19 cellular contexts compared by ENCODE assay signal in genomic region chr1:76950306-76950705, GRCh38.
DNase-seq lines count a peak whose midpoint lies in the region; ATAC-seq, FAIRE-seq and TF ChIP-seq lines count a peak whose summit lies in the region.
"Had no signal": no experiment of that assay in that cellular context is flagged by ENCODE, and none has a peak within 500 bp of the region (broad histone marks: within the 10 kb centered on the region; RNA-seq: fewer than 3 reads in every experiment).

No MANE protein-coding gene starts in this region.

- ATAC-seq in Right ventricle myocardium inferior = no peak
- ATAC-seq in activated CD4-positive, CD25-positive, alpha-beta regulatory T cell treated with anti-CD3 and anti-CD28 coated beads, Interleukin-2, amount 50 U/mL, for 24 hours = no peak

- H3K4me3 ChIP-seq in bronchial epithelial cell (ENCODE audit: low read depth, low read length) = no peak overlapping the region

- H3K36me3 ChIP-seq in bronchial epithelial cell (ENCODE audit: control insufficient read depth, insufficient read depth, low read length) = no peaks in the 10 kb centered on the region
- H3K36me3 ChIP-seq: BE2C had no signal

- no peak for FAIRE-seq in bronchial epithelial cell (lab: Jason Lieb, UNC)

- DNase-seq in EL (peak; percentile 71), M059J (ENCODE audit: low read depth) (peak; percentile 67), bronchial epithelial cell (ENCODE audit: low read depth) (peak; percentile 5), kidney tubule cell (ENCODE audit: low spot score) (peak; percentile 76), Right ventricle myocardium inferior (ENCODE audit: missing footprints) (no peak), 8988T (no peak), NCI-H2196 (lab: John Stamatoyannopoulos, UW; ENCODE audit: unreplicated experiment) (no peak)
- DNase-seq: BE2C; CD4-positive, alpha-beta memory T cell; DND-41; H7; Karpas-422; MV-4-11; NCI-H1417 treated with DMSO at 0.1 percent for 48 hours; NCI-H2081 treated with DMSO at 0.1 percent for 48 hours; NCI-H226; NCI-H526 treated with DMSO at 0.1 percent for 48 hours; SHP77 had no signal

- TF ChIP-seq CTCF in bronchial epithelial cell (IDR thresholded peaks at IDR 0.05; ENCODE audit: insufficient read depth, low read length, severe bottlenecking) = no peak

- intact Hi-C loops in Right ventricle myocardium inferior (cut with DNase I) = no loop called here

- H3K27me3 ChIP-seq in bronchial epithelial cell (ENCODE audit: control insufficient read depth, insufficient read depth, low read length) = no peaks in the 10 kb centered on the region
- H3K27me3 ChIP-seq: BE2C had no signal

Comparison
In these comparisons a context has a peak if more than half of its experiments do, and no peak if none do; other contexts are left out.
1. DNase-seq: peak in EL (single experiment), M059J (single experiment), bronchial epithelial cell (single experiment) and kidney tubule cell (single experiment); none in Right ventricle myocardium inferior (single experiment), 8988T (single experiment) and NCI-H2196 (single experiment).